ENCODE assay signal across 16 cellular contexts in genomic region chr4:87051121-87051713, GRCh38.
DNase-seq lines count a peak whose midpoint lies in the region; ATAC-seq and TF ChIP-seq lines count a peak whose summit lies in the region.
"Had no signal": no experiment of that assay in that cellular context is flagged by ENCODE, and none has a peak within 500 bp of the region (broad histone marks: within the 10 kb centered on the region; RNA-seq: fewer than 3 reads in every experiment).

No MANE protein-coding gene starts in this region.

- POLR2A ChIA-PET in Caco-2 (lab: Charles Lee) = no interaction called here

- no peaks in the 10 kb centered on the region for H3K9me3 Mint-ChIP-seq in Caco-2 (ENCODE audit: unreplicated experiment)
- H3K9me3 Mint-ChIP-seq: T-cell had no signal

- TF ChIP-seq CTCF in Caco-2 (IDR thresholded peaks at IDR 0.05; ENCODE audit: insufficient read depth in 1 of 2, low read depth in 1 of 2, low read length in 1 of 2, severe bottlenecking in 1 of 2, unreplicated experiment in 1 of 2) (no peak), cardiac fibroblast (IDR thresholded peaks at IDR 0.05; ENCODE audit: low read depth, low read length) (no peak), psoas muscle (IDR thresholded peaks at IDR 0.05) (no peak)

- ATAC-seq in GM18909 (IDR thresholded peaks at IDR 0.05; ENCODE audit: poor library complexity, unreplicated experiment) (peak; percentile 45), psoas muscle (no peak)
- ATAC-seq: activated CD4-positive, CD25-positive, alpha-beta regulatory T cell treated with anti-CD3 and anti-CD28 coated beads, Interleukin-2, amount 50 U/mL, for 24 hours; Panc1; T-cell had no signal

- H3K4me3 ChIP-seq in Caco-2 (ENCODE audit: low read depth, low read length) (no peak overlapping the region), cardiac fibroblast (replicated peaks in 1 of 2; ENCODE audit: low read depth in 2 of 2, low read length in 2 of 2) (no peak overlapping the region), psoas muscle (no peak overlapping the region)

- H3K4me1 Mint-ChIP-seq in Caco-2 (ENCODE audit: low read depth, unreplicated experiment) = peaks cover 15% of the 10 kb centered on the region

- DNase-seq in Caco-2 (no peak), cardiac fibroblast (ENCODE audit: low read depth in 2 of 2) (peak; percentile 64 to 80), psoas muscle (no peak), KBM-7 (no peak), T-helper 9 cell (no peak)
- DNase-seq in stimulated activated naive CD4-positive, alpha-beta T cell treated with Interleukin-2 at 50 U/mL for 16 hours (lab: John Stamatoyannopoulos, UW) = no peak
- DNase-seq: C1 segment of cervical spinal cord, DND-41, NCI-H146, NCI-H510A, T-cell had no signal

- peaks cover 36% of the 10 kb centered on the region for H3K36me3 Mint-ChIP-seq in Caco-2 (ENCODE audit: insufficient read depth, unreplicated experiment)

- H3K36me3 ChIP-seq in Caco-2 (ENCODE audit: control insufficient read depth, insufficient read depth, low read length) = no peaks in the 10 kb centered on the region; the same call in 1 of the 2 replicates
- peaks cover 0 to 31% of the 10 kb centered on the region in 2 donors for H3K36me3 ChIP-seq in psoas muscle (ENCODE audit: insufficient read depth in 1 of 2, low read depth in 1 of 2)

- H3K9me3 ChIP-seq in Caco-2 (no peaks in the 10 kb centered on the region), psoas muscle (no peaks in the 10 kb centered on the region)

- intact Hi-C loops in Caco-2 (cut with micrococcal nuclease; ENCODE audit: unreplicated experiment) (no loop called here), psoas muscle (cut with DNase I) (no loop called here)

- in situ Hi-C loops in KBM-7 (cut with MboI; ENCODE audit: low pct_unique_long_range_greater_than_20kb, low sequenced_read_pairs) = no loop called here

- BruUV-seq in Caco-2 (replicated peaks; lab: Mats Ljungman, UMichigan) = no TSS peak

- peak overlapping the region; percentile 87 for H3K27ac ChIP-seq in psoas muscle

- CTCF ChIA-PET in Caco-2 (lab: Charles Lee) = no interaction called here

- H3K4me3 Mint-ChIP-seq in Caco-2 (ENCODE audit: unreplicated experiment) = no peak overlapping the region
- H3K4me3 Mint-ChIP-seq: brain, T-cell had no signal

- H3K4me1 ChIP-seq in Caco-2 (no peaks in the 10 kb centered on the region), psoas muscle (peaks cover 63% of the 10 kb centered on the region)

- peak overlapping the region; percentile 70 for H3K27ac Mint-ChIP-seq in Caco-2 (ENCODE audit: unreplicated experiment)
- H3K27ac Mint-ChIP-seq: brain had no signal

- H3K27me3 Mint-ChIP-seq in Caco-2 (ENCODE audit: insufficient read depth, unreplicated experiment) = no peaks in the 10 kb centered on the region
- H3K27me3 Mint-ChIP-seq: brain, progenitor cell of endocrine pancreas, T-cell had no signal

- WGBS in psoas muscle, 3 donors = 79 to 84% (median 79%) methylated on average over 9 to 10 of the region's 10 CpGs

- H3K27me3 ChIP-seq in Caco-2 (replicated peaks; ENCODE audit: control insufficient read depth, insufficient read depth, low read length) (no peaks in the 10 kb centered on the region), psoas muscle (ENCODE audit: insufficient read depth in 3 of 3, low read length in 2 of 3) (no peaks in the 10 kb centered on the region)

Comparison
In these comparisons a context has a peak if more than half of its experiments do, and no peak if none do; other contexts are left out.
1. DNase-seq: peak in cardiac fibroblast (2 of 2); none in Caco-2 (0 of 2), psoas muscle (0 of 2), KBM-7 (single experiment), stimulated activated naive CD4-positive, alpha-beta T cell treated with Interleukin-2 at 50 U/mL for 16 hours (single experiment) and T-helper 9 cell (single experiment).